12 cellular contexts compared by ENCODE assay signal in the genomic region with DNA sequence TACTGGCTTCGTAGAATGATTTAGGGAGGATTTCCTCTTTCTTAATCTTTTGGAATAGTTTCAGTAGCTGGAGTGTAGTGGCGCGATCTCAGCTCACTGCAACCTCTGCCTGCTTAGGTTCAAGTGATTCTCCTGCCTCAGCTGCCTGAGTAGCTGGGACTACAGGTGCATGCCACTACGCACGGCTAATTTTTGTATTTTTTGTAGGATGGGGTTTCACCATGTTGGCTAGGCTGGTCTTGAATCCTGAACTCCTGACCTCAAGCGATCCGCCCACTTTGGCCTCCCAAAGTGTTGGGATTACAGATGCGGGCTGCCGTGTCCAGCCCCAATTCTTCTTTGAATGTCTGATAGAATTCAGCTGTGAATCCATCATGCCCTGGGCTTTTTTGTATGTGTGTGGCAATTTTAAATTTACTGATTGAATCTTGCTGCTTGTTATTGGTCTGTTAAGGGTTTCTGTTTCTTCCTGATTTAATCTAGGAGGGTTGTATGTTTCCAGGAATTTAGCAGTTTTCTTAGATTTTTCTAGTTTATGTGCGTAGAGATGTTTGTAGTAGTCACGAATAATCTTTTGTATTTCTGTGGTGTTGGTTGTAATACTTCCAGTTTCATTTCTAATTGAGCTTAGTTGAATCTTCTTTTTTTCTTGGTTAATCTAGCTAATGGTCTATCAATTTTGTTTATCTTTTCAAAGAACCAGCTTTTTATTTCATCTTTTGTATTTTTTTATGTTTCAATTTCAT. TPM values are rescaled to one million over a fixed set of nuclear protein-coding genes. Genes with fewer than 3 reads are reported as not detected.
A peak's percentile ranks its signal among the peaks of the same experiment; 100 is the strongest.
DNase-seq lines count a peak whose midpoint lies in the region; TF ChIP-seq lines count a peak whose summit lies in the region.
"Had no signal": no experiment of that assay in that cellular context is flagged by ENCODE, and none has a peak within 500 bp of the region (broad histone marks: within the 10 kb centered on the region; RNA-seq: fewer than 3 reads in every experiment).

No MANE protein-coding gene starts in this region.

- intact Hi-C loops in activated CD4-positive, alpha-beta T cell treated with anti-CD3 and anti-CD28 coated beads, Interleukin-2, amount 10 ng/mL, durations not matched to agents 24 days and 14 days (cut with micrococcal nuclease), result loop anchor here (1.0 kb wide), 2 partner anchors 9 to 10 kb away; no protein-coding TSS in a partner anchor
- intact Hi-C loops in lower leg skin (cut with DNase I; ENCODE audit: low total_unique reads) (no loop called here), thyroid gland (cut with DNase I) (no loop called here)

- H3F3A ChIP-seq in neural progenitor cell (ENCODE audit: low read depth), result no peaks in the 10 kb centered on the region

- H3K4me3 ChIP-seq in adipocyte (ENCODE audit: low read length), result peak overlapping the region; percentile 74
- H3K4me3 ChIP-seq in lower leg skin (ENCODE audit: low read depth, poor library complexity, severe bottlenecking), result no peak overlapping the region
- peak overlapping the region in 1 of 3 donors; percentile 3 for H3K4me3 ChIP-seq in thyroid gland (replicated peaks in 1 of 3)
- no peak overlapping the region for H3K4me3 ChIP-seq in neural progenitor cell

- H3K4me1 Mint-ChIP-seq in activated CD4-positive, alpha-beta T cell treated with anti-CD3 and anti-CD28 coated beads, Interleukin-2, amount 10 ng/mL, durations not matched to agents 24 days and 14 days, result peaks cover 39% of the 10 kb centered on the region
- no peaks in the 10 kb centered on the region for H3K4me1 Mint-ChIP-seq in neural progenitor cell

- WGBS in lower leg skin, 2 donors, result 66 to 71% methylated on average over 11 of the region's 11 CpGs
- WGBS in thyroid gland, 2 donors, result 35 to 38% methylated on average over 11 of the region's 11 CpGs

- no peak for TF ChIP-seq CTCF in lower leg skin (IDR thresholded peaks at IDR 0.05)
- no peak for TF ChIP-seq CTCF in thyroid gland (IDR thresholded peaks at IDR 0.05)
- TF ChIP-seq CTCF in neural progenitor cell (IDR thresholded peaks at IDR 0.05), result no peak

- peak overlapping the region; percentile 77 for H3K4me3 Mint-ChIP-seq in activated CD4-positive, alpha-beta T cell treated with anti-CD3 and anti-CD28 coated beads, Interleukin-2, amount 10 ng/mL, durations not matched to agents 24 days and 14 days
- H3K4me3 Mint-ChIP-seq in neural progenitor cell, result no peak overlapping the region

- H3K36me3 ChIP-seq in adipocyte (ENCODE audit: control insufficient read depth, insufficient read depth, low read length, severe bottlenecking) (no peaks in the 10 kb centered on the region), thyroid gland (no peaks in the 10 kb centered on the region), neural progenitor cell (no peaks in the 10 kb centered on the region)

- DNase-seq in activated CD4-positive, alpha-beta T cell treated with anti-CD3 and anti-CD28 coated beads, Interleukin-2, amount 10 ng/mL, durations not matched to agents 24 days and 14 days, result no peak
- no peak for DNase-seq in activated CD4-positive, alpha-beta T cell treated with anti-CD3 and anti-CD28 coated beads, Interleukin-2, amount 50 U/mL, for 4 hours
- DNase-seq in adipocyte (ENCODE audit: low read depth) (no peak), lower leg skin (ENCODE audit: low spot score in 2 of 2) (peak; percentile 13 to 84), thyroid gland (peak; percentile 46 to 62), dedifferentiated amniotic fluid mesenchymal stem cell (ENCODE audit: extremely low spot score) (no peak), neural progenitor cell (ENCODE audit: low spot score) (no peak), EL (no peak)
- DNase-seq: DND-41, hippocampal formation, NCI-H1417 had no signal

- H3K27me3 ChIP-seq in adipocyte (replicated peaks; ENCODE audit: control insufficient read depth, insufficient read depth, low read length), result no peaks in the 10 kb centered on the region
- H3K27me3 ChIP-seq in thyroid gland, result no peaks in the 10 kb centered on the region
- H3K27me3 ChIP-seq in neural progenitor cell, result no peaks in the 10 kb centered on the region

- H3K4me1 ChIP-seq in adipocyte (ENCODE audit: control insufficient read depth, insufficient read depth, low read length), result peaks cover 16% of the 10 kb centered on the region
- H3K4me1 ChIP-seq in thyroid gland, result peaks cover 14 to 17% of the 10 kb centered on the region in 2 donors
- H3K4me1 ChIP-seq in neural progenitor cell, result no peaks in the 10 kb centered on the region

- peak overlapping the region; percentile 86 for H3K27ac Mint-ChIP-seq in activated CD4-positive, alpha-beta T cell treated with anti-CD3 and anti-CD28 coated beads, Interleukin-2, amount 10 ng/mL, durations not matched to agents 24 days and 14 days
- H3K27ac Mint-ChIP-seq in neural progenitor cell, result no peak overlapping the region

- H4K20me1 ChIP-seq in neural progenitor cell (ENCODE audit: low read depth), result no peaks in the 10 kb centered on the region

- peaks cover 26% of the 10 kb centered on the region for H3K36me3 Mint-ChIP-seq in activated CD4-positive, alpha-beta T cell treated with anti-CD3 and anti-CD28 coated beads, Interleukin-2, amount 10 ng/mL, durations not matched to agents 24 days and 14 days (ENCODE audit: low read depth)
- H3K36me3 Mint-ChIP-seq in neural progenitor cell, result peaks cover 5% of the 10 kb centered on the region

- no peaks in the 10 kb centered on the region for H3K79me2 ChIP-seq in neural progenitor cell (ENCODE audit: low read depth)

- peaks cover 21% of the 10 kb centered on the region for H3K9me3 Mint-ChIP-seq in activated CD4-positive, alpha-beta T cell treated with anti-CD3 and anti-CD28 coated beads, Interleukin-2, amount 10 ng/mL, durations not matched to agents 24 days and 14 days
- H3K9me3 Mint-ChIP-seq in neural progenitor cell, result peaks cover 36% of the 10 kb centered on the region

- TF ChIP-seq POLR2A in lower leg skin (IDR thresholded peaks at IDR 0.05), result no peak
- no peak for TF ChIP-seq POLR2A in thyroid gland (IDR thresholded peaks at IDR 0.05)

- H2AFZ ChIP-seq in neural progenitor cell (replicated peaks), result no peak overlapping the region

- H3K9ac ChIP-seq in adipocyte (ENCODE audit: low read length), result peak overlapping the region; percentile 34
- H3K9ac ChIP-seq in neural progenitor cell, result no peak overlapping the region

- H3K27me3 Mint-ChIP-seq in activated CD4-positive, alpha-beta T cell treated with anti-CD3 and anti-CD28 coated beads, Interleukin-2, amount 10 ng/mL, durations not matched to agents 24 days and 14 days, result peaks cover 39% of the 10 kb centered on the region
- H3K27me3 Mint-ChIP-seq in neural progenitor cell (ENCODE audit: insufficient read depth, low read depth), result no peaks in the 10 kb centered on the region

- H3K4me2 ChIP-seq in neural progenitor cell, result no peak overlapping the region

- H3K27ac ChIP-seq in thyroid gland (peak overlapping the region; percentile 62 to 71 (median 68)), neural progenitor cell (no peak overlapping the region)

- H3K9me3 ChIP-seq in adipocyte (ENCODE audit: control insufficient read depth, low read length), result no peaks in the 10 kb centered on the region
- no peaks in the 10 kb centered on the region for H3K9me3 ChIP-seq in thyroid gland
- no peaks in the 10 kb centered on the region for H3K9me3 ChIP-seq in neural progenitor cell (ENCODE audit: low read depth)

RNA-seq across cellular contexts. Expression of a gene that starts 15.3 kb away (rescaled TPM):
- total RNA-seq in activated CD4-positive, alpha-beta T cell treated with anti-CD3 and anti-CD28 coated beads, Interleukin-2, amount 10 ng/mL, durations not matched to agents 24 days and 14 days, result 2.2 and 2.9 TPM in 2 replicates
- total RNA-seq in lower leg skin, result 1 to 10 TPM; 5.9 to 7.3 (median 6.6) TPM
- 10 to 100 TPM; 28.1 to 60.4 (median 32.7) TPM for total RNA-seq in thyroid gland
- 5.3 and 6.8 TPM in 2 replicates for total RNA-seq in neural progenitor cell (ENCODE audit: low replicate concordance)
- total RNA-seq: HT1080 had no signal

Comparison
In these comparisons a context has a peak if more than half of its experiments do, and no peak if none do; other contexts are left out.
1. DNase-seq: peak in lower leg skin (2 of 2) and thyroid gland (2 of 2); none in activated CD4-positive, alpha-beta T cell treated with anti-CD3 and anti-CD28 coated beads, Interleukin-2, amount 10 ng/mL, durations not matched to agents 24 days and 14 days (single experiment), activated CD4-positive, alpha-beta T cell treated with anti-CD3 and anti-CD28 coated beads, Interleukin-2, amount 50 U/mL, for 4 hours (0 of 2), adipocyte (single experiment), dedifferentiated amniotic fluid mesenchymal stem cell (single experiment), neural progenitor cell (single experiment) and EL (single experiment).